Comparison of ENCODE assay signal across 8 cellular contexts in the genomic region with DNA sequence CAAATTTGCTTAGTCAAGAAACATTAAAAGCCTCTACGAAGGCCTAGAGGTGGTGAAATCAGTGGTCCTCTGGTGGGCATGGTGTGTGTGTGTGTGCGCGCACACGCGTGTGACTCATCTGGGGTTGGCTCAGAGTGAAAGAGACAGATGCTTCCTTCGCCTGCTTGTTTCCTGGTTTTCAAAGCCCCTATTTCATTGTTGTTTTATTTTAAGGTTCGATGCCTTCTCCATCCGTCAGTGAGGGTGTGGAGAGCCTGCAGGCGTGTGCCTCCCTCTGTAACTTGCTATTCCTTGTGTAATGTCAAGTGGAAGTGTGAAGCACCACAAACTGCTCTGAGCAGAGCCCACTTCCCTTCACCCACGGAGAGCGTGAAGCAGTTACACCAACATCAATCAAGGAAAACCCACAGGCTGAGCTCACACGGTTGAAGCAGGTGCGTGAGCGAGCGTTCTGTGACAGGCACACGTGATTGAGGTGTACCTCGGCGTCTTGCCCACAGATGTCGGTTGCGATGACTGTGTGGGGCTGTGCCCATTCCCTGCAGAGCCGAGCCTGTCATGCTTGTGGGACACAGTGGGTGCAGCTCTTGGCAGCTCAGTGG.
DNase-seq lines count a peak whose midpoint lies in the region; ATAC-seq and TF ChIP-seq lines count a peak whose summit lies in the region.

No MANE protein-coding gene starts in this region.

- H3K4me1 Mint-ChIP-seq in activated T-cell treated with anti-CD3 and anti-CD28 coated beads, Interleukin-2, amount 50 U/mL, for 4 hours (ENCODE audit: low read depth), result peaks cover 11% of the 10 kb centered on the region

- H3K27ac ChIP-seq in hepatocyte, result no peak overlapping the region

- H3K9me3 ChIP-seq in hepatocyte (ENCODE audit: low read depth), result no peaks in the 10 kb centered on the region

- no peaks in the 10 kb centered on the region for H3K27me3 ChIP-seq in hepatocyte

- H3K4me3 ChIP-seq in hepatocyte, result no peak overlapping the region

- no peaks in the 10 kb centered on the region for H3K79me2 ChIP-seq in hepatocyte

- ATAC-seq in GM19452 (IDR thresholded peaks at IDR 0.05; ENCODE audit: unreplicated experiment), result peak; percentile 64
- ATAC-seq in HG03521 (IDR thresholded peaks at IDR 0.05; ENCODE audit: unreplicated experiment), result peak; percentile 68
- ATAC-seq in activated T-cell treated with anti-CD3 and anti-CD28 coated beads, Interleukin-2, amount 50 U/mL, for 4 hours, result peak; percentile 82 to 92

- peak overlapping the region; percentile 42 for H3K4me3 Mint-ChIP-seq in activated T-cell treated with anti-CD3 and anti-CD28 coated beads, Interleukin-2, amount 50 U/mL, for 4 hours

- H2AFZ ChIP-seq in hepatocyte, result no peak overlapping the region

- no peaks in the 10 kb centered on the region for H3K9me2 ChIP-seq in hepatocyte (replicated peaks; ENCODE audit: insufficient read depth)

- no peaks in the 10 kb centered on the region for H3K4me1 ChIP-seq in hepatocyte (ENCODE audit: insufficient read depth)

- H3K27me3 Mint-ChIP-seq in activated T-cell treated with anti-CD3 and anti-CD28 coated beads, Interleukin-2, amount 50 U/mL, for 4 hours (ENCODE audit: low read depth), result peaks cover 2% of the 10 kb centered on the region

- no peaks in the 10 kb centered on the region for H3K9me3 Mint-ChIP-seq in activated T-cell treated with anti-CD3 and anti-CD28 coated beads, Interleukin-2, amount 50 U/mL, for 4 hours

- H3K36me3 ChIP-seq in hepatocyte (replicated peaks; ENCODE audit: insufficient read depth, low read depth), result no peaks in the 10 kb centered on the region

- H3K36me3 Mint-ChIP-seq in activated T-cell treated with anti-CD3 and anti-CD28 coated beads, Interleukin-2, amount 50 U/mL, for 4 hours (ENCODE audit: insufficient read depth), result no peaks in the 10 kb centered on the region

- no peaks in the 10 kb centered on the region for H4K20me1 ChIP-seq in hepatocyte (ENCODE audit: insufficient read depth, poor library complexity, severe bottlenecking)

- H3K4me2 ChIP-seq in hepatocyte, result no peak overlapping the region

- TF ChIP-seq CTCF in hepatocyte (IDR thresholded peaks at IDR 0.05; ENCODE audit: poor library complexity), result no peak

- WGBS in hepatocyte (ENCODE audit: low lambda C conversion rate, missing lambda C conversion rate), result 98% methylated on average over 21 of the region's 21 CpGs

- DNase-seq in C1 segment of cervical spinal cord (lab: John Stamatoyannopoulos, UW) (peak in 9 of 14 donors; percentile 8 to 46 (median 23)), pulmonary artery endothelial cell (ENCODE audit: low read depth, low spot score) (peak; percentile 3), ureter (ENCODE audit: low spot score) (no peak), RKO (ENCODE audit: low spot score) (no peak), hepatocyte (ENCODE audit: low spot score) (no peak)
- peak; percentile 35 for DNase-seq in activated T-cell treated with anti-CD3 and anti-CD28 coated beads, Interleukin-2, amount 50 U/mL, for 4 hours

Comparison
In these comparisons a context has a peak if more than half of its experiments do, and no peak if none do; other contexts are left out.
1. DNase-seq: peak in C1 segment of cervical spinal cord (9 of 14), activated T-cell treated with anti-CD3 and anti-CD28 coated beads, Interleukin-2, amount 50 U/mL, for 4 hours (single experiment) and pulmonary artery endothelial cell (single experiment); none in ureter (single experiment), RKO (single experiment) and hepatocyte (single experiment).
2. Peak in every context shown above with its lines, with median percentiles within 50 percentile points of each other: ATAC-seq.